18 cellular contexts compared by ENCODE assay signal in genomic region chr13:35388456-35388855, GRCh38.
DNase-seq lines count a peak whose midpoint lies in the region; ATAC-seq and TF ChIP-seq lines count a peak whose summit lies in the region.
"Had no signal": no experiment of that assay in that cellular context is flagged by ENCODE, and none has a peak within 500 bp of the region (broad histone marks: within the 10 kb centered on the region; RNA-seq: fewer than 3 reads in every experiment).

No MANE protein-coding gene starts in this region.

- H3K36me3 ChIP-seq in GM23338 (ENCODE audit: insufficient read depth) (no peaks in the 10 kb centered on the region), colonic mucosa (no peaks in the 10 kb centered on the region)
- H3K36me3 ChIP-seq: sigmoid colon had no signal

- no peaks in the 10 kb centered on the region for H4K20me1 ChIP-seq in GM23338 (replicated peaks; ENCODE audit: insufficient read depth)

- no peak overlapping the region for H3K9ac ChIP-seq in colonic mucosa (ENCODE audit: low read depth in 2 of 2, low read length in 2 of 2)

- H3K4me2 ChIP-seq in GM23338, result no peak overlapping the region

- no peaks in the 10 kb centered on the region for H3K9me2 ChIP-seq in GM23338 (ENCODE audit: insufficient read depth)

- no peak overlapping the region for H2AFZ ChIP-seq in GM23338

- CTCF ChIA-PET in WTC11 (lab: Charles Lee), result interaction anchor here (0.5 kb wide), 1 partner anchor 1345 kb away, joined by 3 read pairs; no protein-coding TSS in a partner anchor

- H3K27me3 Mint-ChIP-seq in GM23338 (ENCODE audit: insufficient read depth, low read depth, poor library complexity) (peaks cover 2% of the 10 kb centered on the region), WTC11 (ENCODE audit: low read depth) (no peaks in the 10 kb centered on the region)

- no peaks in the 10 kb centered on the region for H3F3A ChIP-seq in GM23338 (replicated peaks; ENCODE audit: low read depth)

- H3K4me1 Mint-ChIP-seq in GM23338, result peaks cover 15% of the 10 kb centered on the region
- peaks cover 14% of the 10 kb centered on the region for H3K4me1 Mint-ChIP-seq in WTC11

- TF ChIP-seq CTCF in GM23338 (conservative IDR thresholded peaks at IDR 0.05; ENCODE audit: low read depth in 2 of 2), result no peak
- TF ChIP-seq CTCF in WTC11 (IDR thresholded peaks at IDR 0.05), result no peak
- TF ChIP-seq CTCF in fibroblast of villous mesenchyme (IDR thresholded peaks at IDR 0.05; ENCODE audit: insufficient read depth, low read depth, low read length), result no peak
- TF ChIP-seq CTCF in colonic mucosa (IDR thresholded peaks at IDR 0.05), result no peak

- H3K4me3 Mint-ChIP-seq in GM23338, result no peak overlapping the region
- H3K4me3 Mint-ChIP-seq in WTC11, result no peak overlapping the region

- intact Hi-C loops in sciatic nerve (cut with DNase I), result no loop called here
- intact Hi-C loops in posterior vena cava (cut with DNase I), result no loop called here
- intact Hi-C loops in colonic mucosa (cut with DNase I), result no loop called here

- no peak overlapping the region for H3K27ac ChIP-seq in GM23338 (ENCODE audit: low read depth)
- H3K27ac ChIP-seq in colonic mucosa, result no peak overlapping the region
- H3K27ac ChIP-seq: sigmoid colon, SK-N-MC had no signal

- no peaks in the 10 kb centered on the region for H3K27me3 ChIP-seq in GM23338 (ENCODE audit: insufficient read depth)
- no peaks in the 10 kb centered on the region for H3K27me3 ChIP-seq in colonic mucosa
- H3K27me3 ChIP-seq: sigmoid colon had no signal

- H3K36me3 Mint-ChIP-seq in GM23338 (ENCODE audit: low read depth) (no peaks in the 10 kb centered on the region), WTC11 (no peaks in the 10 kb centered on the region)

- ATAC-seq in GM23338 (no peak), WTC11 (no peak), sciatic nerve (peak; percentile 39), GM18502 (IDR thresholded peaks at IDR 0.05; ENCODE audit: poor library complexity, unreplicated experiment) (no peak), GM21737 (IDR thresholded peaks at IDR 0.05; ENCODE audit: unreplicated experiment) (no peak)
- ATAC-seq: PC-3 had no signal

- POLR2A ChIA-PET in WTC11 (lab: Charles Lee), result no interaction called here

- no peak for DNase-seq in GM23338 (ENCODE audit: low spot score)
- DNase-seq in WTC11 (ENCODE audit: low spot score), result no peak
- DNase-seq in fibroblast of villous mesenchyme (ENCODE audit: low read depth), result peak; percentile 10
- DNase-seq in sciatic nerve (ENCODE audit: low spot score), result no peak
- DNase-seq in posterior vena cava (ENCODE audit: low spot score), result no peak
- DNase-seq in colonic mucosa, result no peak
- DNase-seq: activated CD4-positive, alpha-beta T cell treated with anti-CD3 and anti-CD28 coated beads for 48 hours; activated CD8-positive, alpha-beta memory T cell treated with anti-CD3 and anti-CD28 coated beads, Interleukin-2, amount 50 U/mL, for 4 hours; activated gamma-delta T cell; NCI-H2029; NCI-H526 treated with DMSO at 0.1 percent for 48 hours; nucleus accumbens; PC-3; sigmoid colon; stimulated activated CD4-positive, alpha-beta T cell treated with anti-CD3 and anti-CD28 coated beads, Interleukin-2, amount 100 ng/mL, for 48 hours had no signal

- H3K27ac Mint-ChIP-seq in GM23338, result peak overlapping the region; percentile 72; the same call in 1 of the 2 replicates
- H3K27ac Mint-ChIP-seq in WTC11, result 0 out of 2 replicates have a peak overlapping the region, but pooled peaks have one; percentile 94

- H3K9me3 Mint-ChIP-seq in GM23338 (no peaks in the 10 kb centered on the region), WTC11 (no peaks in the 10 kb centered on the region)

- H3K4me1 ChIP-seq in GM23338 (ENCODE audit: insufficient read depth) (peaks cover 5% of the 10 kb centered on the region; the same call in 1 of the 2 replicates), colonic mucosa (no peaks in the 10 kb centered on the region)

- H3K4me3 ChIP-seq in GM23338 (no peak overlapping the region), fibroblast of villous mesenchyme (ENCODE audit: low read depth, low read length) (no peak overlapping the region), colonic mucosa (no peak overlapping the region)

- no peaks in the 10 kb centered on the region for H3K9me3 ChIP-seq in colonic mucosa
- H3K9me3 ChIP-seq: sigmoid colon had no signal

- no peaks in the 10 kb centered on the region for H3K79me2 ChIP-seq in GM23338 (replicated peaks; ENCODE audit: insufficient read depth)

TF ChIP-seq in WTC11, 78 proteins besides CTCF, POLR2A, EP300 and RAD21 (continues in another document):
- no peak for TF ChIP-seq AFF4 (CRISPR knock-in tag; IDR thresholded peaks at IDR 0.05; ENCODE audit: borderline replicate concordance)
- TF ChIP-seq ATF2 (CRISPR knock-in tag; IDR thresholded peaks at IDR 0.05; ENCODE audit: borderline replicate concordance, low read depth), result no peak
- TF ChIP-seq USF2 (CRISPR knock-in tag; IDR thresholded peaks at IDR 0.05), result no peak
- TF ChIP-seq TEAD1 (CRISPR knock-in tag; IDR thresholded peaks at IDR 0.05), result no peak
- no peak for TF ChIP-seq TEAD4 (CRISPR knock-in tag; IDR thresholded peaks at IDR 0.05)
- TF ChIP-seq SMAD4 (CRISPR knock-in tag; IDR thresholded peaks at IDR 0.05), result no peak
- no peak for TF ChIP-seq IRF1 (CRISPR knock-in tag; IDR thresholded peaks at IDR 0.05)
